ENCODE assay signal across 1 cellular context in the genomic region with DNA sequence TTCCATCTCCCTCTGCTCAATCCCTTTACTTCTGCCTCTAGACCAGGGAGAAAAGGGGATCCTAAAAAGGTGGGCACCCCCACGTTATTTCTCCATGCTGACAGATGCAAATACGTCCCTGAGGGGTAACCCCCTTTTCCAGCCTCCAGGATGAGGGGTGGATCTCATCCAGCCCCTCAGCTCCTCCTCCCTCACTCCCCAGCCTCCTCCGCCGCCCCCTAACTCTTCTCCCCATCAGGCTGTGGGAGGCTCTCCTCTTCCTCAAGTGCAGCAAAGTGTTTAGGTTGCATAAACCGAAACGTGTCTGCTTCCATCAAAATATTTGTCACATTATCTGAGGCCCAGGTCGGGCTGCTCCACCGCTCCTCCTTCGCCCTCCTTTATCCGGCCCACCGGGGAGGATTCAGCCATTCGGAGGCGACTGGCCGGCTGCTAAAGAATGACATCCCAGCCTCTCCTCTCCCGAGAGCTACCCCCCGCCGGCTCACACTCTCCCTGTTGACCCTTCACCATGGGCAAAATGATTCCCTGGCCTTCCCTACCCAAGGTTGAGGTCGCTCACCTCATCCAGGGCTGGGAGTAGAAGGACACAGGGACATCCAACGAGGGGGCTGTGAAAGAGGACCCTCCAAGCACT.
TF ChIP-seq lines count a peak whose summit lies in the region.

No MANE protein-coding gene starts in this region.

TF ChIP-seq in endothelial cell of umbilical vein, 7 proteins besides CTCF, POLR2A, EP300 and RAD21 (continued from another document):
- TF ChIP-seq POLR2AphosphoS5 (IDR thresholded peaks at IDR 0.05; ENCODE audit: insufficient read depth, low read depth, low read length), result no peak
- no peak for TF ChIP-seq JUN (IDR thresholded peaks at IDR 0.05; ENCODE audit: borderline replicate concordance, insufficient read depth, insufficient read length, low read depth)
- TF ChIP-seq MAX (IDR thresholded peaks at IDR 0.05; ENCODE audit: insufficient read depth, insufficient read length), result no peak
- TF ChIP-seq FOS (IDR thresholded peaks at IDR 0.05; ENCODE audit: borderline replicate concordance, insufficient read depth, low read length), result no peak
- TF ChIP-seq GATA2 (IDR thresholded peaks at IDR 0.05; ENCODE audit: insufficient read depth, insufficient read length, low read depth, low read length), result no peak
- TF ChIP-seq EZH2 (IDR thresholded peaks at IDR 0.05; ENCODE audit: borderline replicate concordance, low read depth, low read length, severe bottlenecking), result peak; percentile 10
TF ChIP-seq in endothelial cell of umbilical vein: peak in this region for 1.
